13 cellular contexts compared by ENCODE assay signal in genomic region chr15:40936709-40937666, GRCh38. TPM values are rescaled to one million over a fixed set of nuclear protein-coding genes. Genes with fewer than 3 reads are reported as not detected.
DNase-seq lines count a peak whose midpoint lies in the region; ATAC-seq and TF ChIP-seq lines count a peak whose summit lies in the region.
"Had no signal": no experiment of that assay in that cellular context is flagged by ENCODE, and none has a peak within 500 bp of the region (broad histone marks: within the 10 kb centered on the region; RNA-seq: fewer than 3 reads in every experiment).

No MANE protein-coding gene starts in this region.

- ATAC-seq in HG03342 (IDR thresholded peaks at IDR 0.05; ENCODE audit: unreplicated experiment) = no peak
- ATAC-seq: activated T-cell treated with anti-CD3 and anti-CD28 coated beads, Interleukin-2, amount 50 U/mL, for 4 hours; left lung had no signal

- DNase-seq in NCI-H2171 treated with DMSO at 0.1 percent for 48 hours (lab: John Stamatoyannopoulos, UW) (peak; percentile 89), foreskin fibroblast (peak; percentile 64 to 66), non-pigmented ciliary epithelial cell (ENCODE audit: low read depth) (peak; percentile 48), stomach (no peak)
- DNase-seq in activated CD4-positive, CD25-positive, alpha-beta regulatory T cell (lab: John Stamatoyannopoulos, UW) = no peak
- DNase-seq in stimulated activated naive CD4-positive, alpha-beta T cell (lab: John Stamatoyannopoulos, UW) = no peak
- DNase-seq: activated T-cell treated with anti-CD3 and anti-CD28 coated beads, Interleukin-2, amount 50 U/mL, for 4 hours; CD8-positive, alpha-beta T cell; NCI-H2081 treated with DMSO at 0.1 percent for 48 hours; WERI-Rb-1 had no signal

- H3K36me3 ChIP-seq in stomach = peaks cover 0 to 18% (median 0%) of the 10 kb centered on the region in 4 donors

- 72 to 90% (median 76%) methylated on average over 14 to 15 of the region's 15 CpGs for WGBS in stomach, 5 donors

- TF ChIP-seq CTCF in GM12874 (IDR thresholded peaks at IDR 0.05; ENCODE audit: insufficient read depth, low read depth, low read length) (peak; percentile 39; the same call in 1 of the 2 replicates), foreskin fibroblast (IDR thresholded peaks at IDR 0.05; ENCODE audit: low read depth, low read length) (no peak), stomach (IDR thresholded peaks at IDR 0.05) (no peak)

- TF ChIP-seq EP300 in stomach (IDR thresholded peaks at IDR 0.05) = no peak

- peaks cover 13 to 40% (median 25%) of the 10 kb centered on the region in 4 donors for H3K4me1 ChIP-seq in stomach

- H3K4me3 ChIP-seq in foreskin fibroblast (ENCODE audit: low read depth in 1 of 2, low read length in 2 of 2) = no peak overlapping the region
- peak overlapping the region in 1 of 4 donors; percentile 19 for H3K4me3 ChIP-seq in stomach
- H3K4me3 ChIP-seq: left lung had no signal

- intact Hi-C loops in stomach (cut with DNase I; ENCODE audit: low total_unique reads) = no loop called here

- H3K9me3 ChIP-seq in stomach = no peaks in the 10 kb centered on the region
- H3K9me3 ChIP-seq: left lung had no signal

- H3K27me3 ChIP-seq in stomach = peaks cover 0 to 12% (median 3%) of the 10 kb centered on the region in 3 donors

- TF ChIP-seq POLR2A in stomach (IDR thresholded peaks at IDR 0.05) = no peak

- H3K27ac ChIP-seq in stomach = peak overlapping the region in 1 of 5 donors; percentile 3
- H3K27ac ChIP-seq: WERI-Rb-1 had no signal

RNA-seq across cellular contexts. Expression of gene DLL4, which starts 7.8 kb away (rescaled TPM):
- 10 to 100 TPM in 1 of 5 donors, 1 to 10 TPM in 3, under 1 TPM in 1; 0.89 to 20.0 (median 3.3) TPM for total RNA-seq in stomach
- polyA plus RNA-seq in stomach = 1 to 10 TPM in 2 of 3 donors, under 1 TPM in 1; 0.56 to 2.2 (median 1.5) TPM

RNA-seq across cellular contexts. Expression of gene CHAC1, which starts 16.3 kb away (rescaled TPM):
- 10 to 100 TPM in 1 of 5 donors, 1 to 10 TPM in 4; 1.3 to 17.1 (median 2.9) TPM for total RNA-seq in stomach
- 10 to 100 TPM in 2 of 3 donors, 1 to 10 TPM in 1; 5.7 to 61.6 (median 25.5) TPM for polyA plus RNA-seq in stomach

RNA-seq across cellular contexts. Expression of gene VPS18, which starts 42.7 kb away (rescaled TPM):
- total RNA-seq in stomach = 10 to 100 TPM in 4 of 5 donors, 1 to 10 TPM in 1; 1.8 to 24.2 (median 20.3) TPM
- polyA plus RNA-seq in stomach = 10 to 100 TPM in 1 of 3 donors, 1 to 10 TPM in 2; 5.7 to 10.8 (median 6.1) TPM

Comparison
In these comparisons a context has a peak if more than half of its experiments do, and no peak if none do; other contexts are left out.
1. DNase-seq: peak in NCI-H2171 treated with DMSO at 0.1 percent for 48 hours (single experiment), foreskin fibroblast (2 of 2) and non-pigmented ciliary epithelial cell (single experiment); none in stomach (single experiment), activated CD4-positive, CD25-positive, alpha-beta regulatory T cell (0 of 4) and stimulated activated naive CD4-positive, alpha-beta T cell (0 of 6).